In genomic region chr1:116956378-116956777, GRCh38 we compare ENCODE assay signal across 1 cellular context.
TF ChIP-seq lines count a peak whose summit lies in the region.

No MANE protein-coding gene starts in this region.

TF ChIP-seq in HepG2, 621 proteins besides CTCF, POLR2A, EP300 and RAD21:
- TF ChIP-seq ARID5B (CRISPR knock-in tag; IDR thresholded peaks at IDR 0.05) = no peak
- no peak for TF ChIP-seq ZBTB7A (CRISPR knock-in tag; IDR thresholded peaks at IDR 0.05)
- TF ChIP-seq SCMH1 (CRISPR knock-in tag; IDR thresholded peaks at IDR 0.05; ENCODE audit: borderline replicate concordance) = no peak
- TF ChIP-seq ZBTB49 (CRISPR knock-in tag; IDR thresholded peaks at IDR 0.05; ENCODE audit: borderline replicate concordance) = no peak
- TF ChIP-seq ZNF629 (CRISPR knock-in tag; conservative IDR thresholded peaks at IDR 0.05) = no peak
